19 cellular contexts compared by ENCODE assay signal in the genomic region with DNA sequence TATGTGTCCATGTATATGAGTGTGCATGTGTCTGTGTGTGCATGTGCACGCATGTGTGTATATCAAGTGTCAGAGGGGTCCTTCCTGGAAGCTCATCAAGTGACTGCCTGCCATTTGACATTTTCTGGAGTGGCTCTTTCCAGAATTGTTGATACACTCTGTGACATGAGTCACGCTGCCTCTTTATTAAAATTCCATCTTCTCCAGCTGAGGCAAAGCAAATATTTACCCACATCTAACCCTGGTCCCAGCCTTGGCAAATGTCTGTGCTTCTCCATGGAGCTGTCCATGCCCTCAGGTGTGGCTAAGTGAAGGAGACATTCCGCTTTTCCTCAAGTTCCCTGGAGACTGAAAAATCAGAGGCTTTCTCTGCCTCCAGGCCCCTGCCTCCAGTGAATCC.
DNase-seq lines count a peak whose midpoint lies in the region; ATAC-seq and TF ChIP-seq lines count a peak whose summit lies in the region.
"Had no signal": no experiment of that assay in that cellular context is flagged by ENCODE, and none has a peak within 500 bp of the region (broad histone marks: within the 10 kb centered on the region; RNA-seq: fewer than 3 reads in every experiment).

No MANE protein-coding gene starts in this region.

- ATAC-seq in PC-3 (peak; percentile 99), HG02571 (IDR thresholded peaks at IDR 0.05; ENCODE audit: unreplicated experiment) (no peak)
- ATAC-seq: activated CD8-positive, alpha-beta memory T cell treated with anti-CD3 and anti-CD28 coated beads, Interleukin-2, amount 10 ng/mL, durations not matched to agents 7 days and 5 days; naive thymus-derived CD4-positive, alpha-beta T cell; stimulated activated naive B cell treated with anti-CD40 and anti-IgM and Interleukin-4, amounts not matched to agents 10 μg/mL and 1 μg/mL and 100 μg/mL, for 72 hours had no signal

- no peak overlapping the region for H2AFZ ChIP-seq in PC-3 (ENCODE audit: low read length)

- H3K27me3 ChIP-seq in PC-3 (ENCODE audit: low read length), result no peaks in the 10 kb centered on the region
- H3K27me3 ChIP-seq: right lobe of liver, thyroid gland had no signal

- H3K36me3 ChIP-seq in PC-3 (ENCODE audit: low read depth, low read length), result no peaks in the 10 kb centered on the region
- H3K36me3 ChIP-seq: right lobe of liver, thyroid gland had no signal

- peak; percentile 18 for DNase-seq in EH (ENCODE audit: low read depth)
- DNase-seq in NCI-H2029 treated with DMSO at 0.1 percent for 48 hours (lab: John Stamatoyannopoulos, UW), result peak; percentile 38
- peak; percentile 84 for DNase-seq in PC-3
- DNase-seq in mucosa of gallbladder (ENCODE audit: low spot score), result peak; percentile 59
- DNase-seq in posterior cingulate gyrus, result no peak
- DNase-seq in coronary artery (ENCODE audit: low spot score), result no peak
- DNase-seq: activated CD4-positive, alpha-beta T cell treated with anti-CD3 and anti-CD28 coated beads for 1 hour; activated CD8-positive, alpha-beta memory T cell treated with anti-CD3 and anti-CD28 coated beads, Interleukin-2, amount 10 ng/mL, durations not matched to agents 7 days and 5 days; activated naive CD8-positive, alpha-beta T cell treated with anti-CD3 and anti-CD28 coated beads, Interleukin-2, amount 10 ng/mL, durations not matched to agents 7 days and 5 days; CD8-positive, alpha-beta memory T cell; immature natural killer cell; KBM-7; mammary epithelial cell; naive thymus-derived CD4-positive, alpha-beta T cell; NCI-H1105; right lobe of liver; stimulated activated naive B cell treated with anti-CD40 and anti-IgM and Interleukin-4, amounts not matched to agents 10 μg/mL and 1 μg/mL and 100 μg/mL, for 72 hours; thyroid gland had no signal

- no peaks in the 10 kb centered on the region for H3K79me2 ChIP-seq in PC-3 (ENCODE audit: low read length)

- POLR2A ChIA-PET in PC-3 (lab: Charles Lee; ENCODE audit: unreplicated experiment), result no interaction called here

- peak overlapping the region; percentile 61 for H3K4me2 ChIP-seq in PC-3 (ENCODE audit: low read length)

- H3F3A ChIP-seq in PC-3 (ENCODE audit: low read length, unreplicated experiment), result no peaks in the 10 kb centered on the region

- no peaks in the 10 kb centered on the region for H3K9me2 ChIP-seq in PC-3 (replicated peaks; ENCODE audit: low read length)

- CTCF ChIA-PET in PC-3 (lab: Charles Lee), result interaction anchor here (0.8 to 1.2 kb wide), 3 partner anchors 8 to 79 kb away, joined by 3 to 5 read pairs (median 4); no protein-coding TSS in a partner anchor

- BruUV-seq in PC-3 (replicated peaks; lab: Mats Ljungman, UMichigan), result no TSS peak

- H3K4me3 ChIP-seq in PC-3 (ENCODE audit: low read length), result no peak overlapping the region
- H3K4me3 ChIP-seq in coronary artery, result no peak overlapping the region
- H3K4me3 ChIP-seq: right lobe of liver, thyroid gland had no signal

- TF ChIP-seq CTCF in PC-3 (conservative IDR thresholded peaks at IDR 0.05; ENCODE audit: low read depth, low read length) (no peak), coronary artery (IDR thresholded peaks at IDR 0.05) (no peak)

- no peak overlapping the region for H3K9ac ChIP-seq in PC-3 (ENCODE audit: low read length)

- peaks cover 21% of the 10 kb centered on the region for H3K4me1 ChIP-seq in PC-3 (ENCODE audit: insufficient read depth, low read length)
- H3K4me1 ChIP-seq: right lobe of liver, thyroid gland had no signal

- H3K27ac ChIP-seq in PC-3 (ENCODE audit: low read length) (peak overlapping the region; percentile 70), coronary artery (no peak overlapping the region)
- H3K27ac ChIP-seq: right lobe of liver, thyroid gland had no signal

- intact Hi-C loops in PC-3 (cut with micrococcal nuclease) (no loop called here), posterior cingulate gyrus (cut with DNase I) (no loop called here)

- H3K9me3 ChIP-seq in PC-3 (ENCODE audit: low read length), result no peaks in the 10 kb centered on the region
- H3K9me3 ChIP-seq: right lobe of liver, thyroid gland had no signal

- H4K20me1 ChIP-seq in PC-3 (ENCODE audit: low read length), result no peaks in the 10 kb centered on the region

Comparison
In these comparisons a context has a peak if more than half of its experiments do, and no peak if none do; other contexts are left out.
1. DNase-seq: peak in EH (single experiment), NCI-H2029 treated with DMSO at 0.1 percent for 48 hours (single experiment), PC-3 (single experiment) and mucosa of gallbladder (single experiment); none in posterior cingulate gyrus (0 of 10) and coronary artery (single experiment).